Comparison of ENCODE assay signal across 32 cellular contexts in the genomic region with DNA sequence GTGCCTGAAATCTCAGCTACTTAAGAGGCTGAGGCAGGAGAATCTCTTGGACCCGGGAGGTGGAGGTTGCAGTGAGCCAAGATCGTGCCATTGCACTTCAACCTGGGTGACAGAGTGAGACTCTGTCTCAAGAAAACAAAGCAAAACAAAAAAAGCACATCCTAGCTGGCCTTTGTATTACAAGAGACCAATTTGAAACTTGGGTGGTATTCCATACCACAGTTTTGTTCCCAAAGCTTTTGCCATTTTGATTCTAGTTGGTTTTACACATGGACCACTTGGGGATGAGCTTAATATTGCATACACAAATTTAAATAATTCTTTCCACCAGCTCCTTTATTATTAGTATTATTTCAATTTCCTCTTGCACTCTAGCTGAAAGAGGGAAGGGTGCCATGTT.
"Had no signal": no experiment of that assay in that cellular context is flagged by ENCODE, and none has a peak within 500 bp of the region (broad histone marks: within the 10 kb centered on the region; RNA-seq: fewer than 3 reads in every experiment).

No MANE protein-coding gene starts in this region.

- H3K36me3 ChIP-seq: MG63 had no signal

- H3K9me3 ChIP-seq: MG63 had no signal

- DNase-seq: Karpas-422, Kasumi-1, MG63, MM.1S, MV-4-11, NCI-H1048, NCI-H1092, NCI-H1092 treated with DMSO at 0.1 percent for 48 hours, NCI-H1105, NCI-H1105 treated with DMSO at 0.1 percent for 48 hours, NCI-H1417 treated with DMSO at 0.1 percent for 48 hours, NCI-H1436, NCI-H1436 treated with DMSO at 0.1 percent for 48 hours, NCI-H1694, NCI-H1694 treated with DMSO at 0.1 percent for 48 hours, NCI-H187, NCI-H187 treated with DMSO at 0.1 percent for 48 hours, NCI-H1930, NCI-H2029, NCI-H2029 treated with DMSO at 0.1 percent for 48 hours, NCI-H2081, NCI-H2081 treated with DMSO at 0.1 percent for 48 hours, NCI-H2107, NCI-H2171, NCI-H2171 treated with DMSO at 0.1 percent for 48 hours, NCI-H2227 treated with DMSO at 0.1 percent for 48 hours, NCI-H226, NCI-H345, NCI-H446, NCI-H446 treated with DMSO at 0.1 percent for 48 hours, NCI-H510A, NCI-H510A treated with DMSO at 0.1 percent for 48 hours had no signal

- H3K4me3 ChIP-seq: MG63 had no signal

- H3K27me3 ChIP-seq: MG63 had no signal
